In the genomic region with DNA sequence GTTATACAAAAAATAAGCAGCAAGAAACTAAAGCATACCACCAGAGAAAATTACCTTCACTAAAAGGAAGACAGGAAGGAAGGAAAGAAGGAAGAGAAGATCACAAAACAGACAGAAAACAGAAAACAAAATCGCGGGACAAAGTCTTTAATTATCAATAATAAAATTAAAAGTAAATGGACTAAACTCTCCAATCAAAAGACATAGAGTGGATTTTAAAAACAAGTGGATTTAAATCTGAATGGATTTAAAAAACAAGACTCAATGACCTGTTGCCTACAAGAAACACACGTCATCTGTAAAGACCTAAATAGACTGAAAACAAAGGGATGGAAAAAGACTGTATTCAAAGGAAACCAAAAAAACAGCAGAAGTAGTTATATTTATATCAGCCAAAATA, we compare ENCODE assay signal across 31 cellular contexts.
A peak's percentile ranks its signal among the peaks of the same experiment; 100 is the strongest.
DNase-seq lines count a peak whose midpoint lies in the region; ATAC-seq, FAIRE-seq and TF ChIP-seq lines count a peak whose summit lies in the region.
"Had no signal": no experiment of that assay in that cellular context is flagged by ENCODE, and none has a peak within 500 bp of the region (broad histone marks: within the 10 kb centered on the region; RNA-seq: fewer than 3 reads in every experiment).

No MANE protein-coding gene starts in this region.

- H3K36me3 ChIP-seq in HCT116 (ENCODE audit: control insufficient read depth in 1 of 2, insufficient read depth in 2 of 2, low read length in 2 of 2), result no peaks in the 10 kb centered on the region
- H3K36me3 ChIP-seq in K562 (ENCODE audit: control insufficient read depth, insufficient read depth, low read length), result no peaks in the 10 kb centered on the region
- H3K36me3 ChIP-seq in H7 (replicated peaks; ENCODE audit: control insufficient read depth, insufficient read depth, low read length), result no peaks in the 10 kb centered on the region
- H3K36me3 ChIP-seq: BE2C; BLaER1; BLaER1 treated with 17β-estradiol and CSF1 and Interleukin-3, amounts not matched to agents 10 nM and 100 nM had no signal

- BruUV-seq in HCT116 (replicated peaks; lab: Mats Ljungman, UMichigan) (no TSS peak), K562 (replicated peaks; lab: Mats Ljungman, UMichigan) (no TSS peak)

- FAIRE-seq in K562 (lab: Jason Lieb, UNC), result no peak
- FAIRE-seq: A204.1, A549, D721Med had no signal

- H3K27ac ChIP-seq in HCT116 (ENCODE audit: low read depth, low read length) (no peak overlapping the region), K562 (ENCODE audit: extremely low read depth, low read depth, low read length) (no peak overlapping the region)
- H3K27ac ChIP-seq: 22Rv1; A549; BLaER1; BLaER1 treated with 17β-estradiol and CSF1 and Interleukin-3, amounts not matched to agents 10 nM and 100 nM; C4-2B had no signal

- no peak for TF ChIP-seq EP300 in K562 (IDR thresholded peaks at IDR 0.05; ENCODE audit: low read length)

- intact Hi-C loops in HCT116 (cut with micrococcal nuclease) (no loop called here), K562 (cut with micrococcal nuclease) (no loop called here)

- POLR2A ChIA-PET in HCT116 (lab: Charles Lee) (no interaction called here), K562 (lab: Yijun Ruan, JAX) (no interaction called here)

- ATAC-seq in HCT116 (no peak), K562 (no peak), GM18909 (IDR thresholded peaks at IDR 0.05; ENCODE audit: poor library complexity, unreplicated experiment) (no peak)
- ATAC-seq: A549; CD8-positive, alpha-beta T cell had no signal

- TF ChIP-seq CTCF in HCT116 (IDR thresholded peaks at IDR 0.05 in 2 of 3, conservative IDR thresholded peaks at IDR 0.05 in 1 of 3; ENCODE audit: borderline replicate concordance in 1 of 3, insufficient read depth in 1 of 3, low read depth in 2 of 3, low read length in 2 of 3), result no peak
- no peak for TF ChIP-seq CTCF in K562 (IDR thresholded peaks at IDR 0.05 in 2 of 3, conservative IDR thresholded peaks at IDR 0.05 in 1 of 3; ENCODE audit: insufficient read depth in 2 of 3, low read depth in 1 of 3, low read length in 3 of 3)

- no peak for DNase-seq in HCT116 (ENCODE audit: low read depth, low spot score)
- DNase-seq in K562 (ENCODE audit: extremely low read depth in 1 of 4, low spot score in 3 of 4), result no peak
- no peak for DNase-seq in H7
- DNase-seq: 8988T; ACHN; AML-193; BE2C; C1 segment of cervical spinal cord; Caco-2; Calu3; CD4-positive, alpha-beta memory T cell; CD4-positive, alpha-beta T cell; CD4-positive, CD25-positive, alpha-beta regulatory T cell; CD8-positive, alpha-beta memory T cell; CD8-positive, alpha-beta T cell; COR-L47; DMS 273 treated with DMSO at 0.1 percent for 48 hours; DMS153; DMS53; DMS79; DMS79 treated with DMSO at 0.1 percent for 48 hours; DND-41; EL had no signal

- WGBS in K562 (ENCODE audit: insufficient coverage, low coverage, missing lambda C conversion rate), result 11% methylated on average over 3 of the region's 3 CpGs

- H4K20me1 ChIP-seq in HCT116 (ENCODE audit: insufficient read depth) (no peaks in the 10 kb centered on the region), K562 (replicated peaks; ENCODE audit: control insufficient read depth, insufficient read depth, low read length) (no peaks in the 10 kb centered on the region)
- H4K20me1 ChIP-seq: BLaER1; BLaER1 treated with 17β-estradiol and CSF1 and Interleukin-3, amounts not matched to agents 10 nM and 100 nM had no signal

- peak overlapping the region; percentile 45 for H2AFZ ChIP-seq in HCT116 (ENCODE audit: low read depth, low read length, poor library complexity, severe bottlenecking)
- H2AFZ ChIP-seq in K562 (ENCODE audit: low read depth, low read length), result no peak overlapping the region

- H3K27me3 ChIP-seq in HCT116 (ENCODE audit: insufficient read depth, low read length) (no peaks in the 10 kb centered on the region), K562 (ENCODE audit: control insufficient read depth in 2 of 2, insufficient read depth in 2 of 2, low read length in 2 of 2) (no peaks in the 10 kb centered on the region; a peak in 1 of 5 replicates), H7 (ENCODE audit: control insufficient read depth, insufficient read depth, low read length) (no peaks in the 10 kb centered on the region)
- H3K27me3 ChIP-seq: BE2C; BLaER1; BLaER1 treated with 17β-estradiol and CSF1 and Interleukin-3, amounts not matched to agents 10 nM and 100 nM had no signal

- H3K4me1 ChIP-seq in HCT116 (ENCODE audit: control insufficient read depth in 1 of 2, insufficient read depth in 2 of 2, low read length in 2 of 2) (no peaks in the 10 kb centered on the region; a peak in 1 of 4 replicates), K562 (replicated peaks in 1 of 2; ENCODE audit: control insufficient read depth in 2 of 2, insufficient read depth in 2 of 2, low read length in 2 of 2) (no peaks in the 10 kb centered on the region)
- H3K4me1 ChIP-seq: BE2C; BLaER1; BLaER1 treated with 17β-estradiol and CSF1 and Interleukin-3, amounts not matched to agents 10 nM and 100 nM; Caco-2 had no signal

- H3K79me2 ChIP-seq in HCT116 (ENCODE audit: insufficient read depth, low read length) (no peaks in the 10 kb centered on the region), K562 (ENCODE audit: control insufficient read depth, insufficient read depth, low read length) (no peaks in the 10 kb centered on the region)

- no peaks in the 10 kb centered on the region for H3K9me3 ChIP-seq in HCT116 (ENCODE audit: control insufficient read depth in 1 of 2, insufficient read depth in 1 of 2, low read depth in 1 of 2, low read length in 2 of 2)
- no peaks in the 10 kb centered on the region for H3K9me3 ChIP-seq in K562 (replicated peaks; ENCODE audit: control insufficient read depth, insufficient read depth, low read depth, low read length)
- H3K9me3 ChIP-seq: A549, BE2C had no signal

- no peak overlapping the region for H3K9ac ChIP-seq in HCT116 (ENCODE audit: low read length)
- H3K9ac ChIP-seq in K562 (ENCODE audit: insufficient read depth in 1 of 2, low read depth in 2 of 2, low read length in 2 of 2), result no peak overlapping the region
- H3K9ac ChIP-seq: BLaER1; BLaER1 treated with 17β-estradiol and CSF1 and Interleukin-3, amounts not matched to agents 10 nM and 100 nM had no signal

- TF ChIP-seq RAD21 in HCT116 (IDR thresholded peaks at IDR 0.05; ENCODE audit: low read depth) (no peak), K562 (CRISPR knock-in tag; conservative IDR thresholded peaks at IDR 0.05 in 1 of 2, IDR thresholded peaks at IDR 0.05 in 1 of 2) (no peak)

- H3K4me2 ChIP-seq in HCT116 (ENCODE audit: low read length) (no peak overlapping the region), K562 (ENCODE audit: insufficient read depth, low read length) (no peak overlapping the region)
- H3K4me2 ChIP-seq: A549; BLaER1; BLaER1 treated with 17β-estradiol and CSF1 and Interleukin-3, amounts not matched to agents 10 nM and 100 nM had no signal

- RAD21 ChIA-PET in HCT116 (lab: Charles Lee; ENCODE audit: low non-redundant PET in 1 of 2, low total read pairs in 2 of 2, uncharacterized antibody in 2 of 2, unreplicated experiment in 2 of 2), result no interaction called here

- in situ Hi-C loops in K562 (cut with MboI), result no loop called here

- no peak for TF ChIP-seq POLR2A in HCT116 (IDR thresholded peaks at IDR 0.05; ENCODE audit: borderline replicate concordance, extremely low read depth, insufficient read depth, insufficient read length)
- no peak for TF ChIP-seq POLR2A in K562 (conservative IDR thresholded peaks at IDR 0.05)

- H3K4me3 ChIP-seq in HCT116 (replicated peaks in 1 of 2; ENCODE audit: low read depth in 1 of 2, low read length in 2 of 2) (no peak overlapping the region), K562 (no peak overlapping the region), H7 (ENCODE audit: insufficient read depth, low read depth, low read length) (no peak overlapping the region)
- H3K4me3 ChIP-seq: A549; BLaER1; BLaER1 treated with 17β-estradiol and CSF1 and Interleukin-3, amounts not matched to agents 10 nM and 100 nM had no signal

- CTCF ChIA-PET in HCT116 (lab: Charles Lee) (no interaction called here), K562 (lab: Yijun Ruan, JAX; ENCODE audit: low intra/inter-chr PET ratio) (no interaction called here)

- H3K9me1 ChIP-seq in K562 (ENCODE audit: control insufficient read depth, insufficient read depth, low read length), result no peaks in the 10 kb centered on the region

- H3K9me2 ChIP-seq in HCT116 (ENCODE audit: insufficient read depth), result no peaks in the 10 kb centered on the region

TF ChIP-seq in HCT116, 20 proteins besides CTCF, POLR2A, EP300 and RAD21 (continues in another document):
- TF ChIP-seq, protein P1, sequence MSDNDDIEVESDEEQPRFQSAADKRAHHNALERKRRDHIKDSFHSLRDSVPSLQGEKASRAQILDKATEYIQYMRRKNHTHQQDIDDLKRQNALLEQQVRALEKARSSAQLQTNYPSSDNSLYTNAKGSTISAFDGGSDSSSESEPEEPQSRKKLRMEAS (IDR thresholded peaks at IDR 0.05), result no peak
- TF ChIP-seq ZNF274 (IDR thresholded peaks at IDR 0.05; ENCODE audit: low read depth, low read length) (no peak), EZH2phosphoT487 (IDR thresholded peaks at IDR 0.05; ENCODE audit: borderline replicate concordance) (no peak), SP1 (IDR thresholded peaks at IDR 0.05; ENCODE audit: low read depth) (no peak), CBX3 (IDR thresholded peaks at IDR 0.05; ENCODE audit: low read depth) (no peak), ELF1 (IDR thresholded peaks at IDR 0.05; ENCODE audit: borderline replicate concordance, low read depth) (no peak), ZFX (IDR thresholded peaks at IDR 0.05) (no peak), FOSL1 (IDR thresholded peaks at IDR 0.05; ENCODE audit: low read depth) (no peak), POLR2AphosphoS5 (IDR thresholded peaks at IDR 0.05; ENCODE audit: low read depth, low read length) (no peak), EZH2 (IDR thresholded peaks at IDR 0.05) (no peak)

TF ChIP-seq in K562, 482 proteins besides CTCF, POLR2A, EP300 and RAD21:
- TF ChIP-seq ZNF507 (tag; conservative IDR thresholded peaks at IDR 0.05), result peak; percentile 92
- no peak for TF ChIP-seq FIP1L1 (IDR thresholded peaks at IDR 0.05; ENCODE audit: low read depth, low read length, poor library complexity, severe bottlenecking)
- TF ChIP-seq, protein P2, sequence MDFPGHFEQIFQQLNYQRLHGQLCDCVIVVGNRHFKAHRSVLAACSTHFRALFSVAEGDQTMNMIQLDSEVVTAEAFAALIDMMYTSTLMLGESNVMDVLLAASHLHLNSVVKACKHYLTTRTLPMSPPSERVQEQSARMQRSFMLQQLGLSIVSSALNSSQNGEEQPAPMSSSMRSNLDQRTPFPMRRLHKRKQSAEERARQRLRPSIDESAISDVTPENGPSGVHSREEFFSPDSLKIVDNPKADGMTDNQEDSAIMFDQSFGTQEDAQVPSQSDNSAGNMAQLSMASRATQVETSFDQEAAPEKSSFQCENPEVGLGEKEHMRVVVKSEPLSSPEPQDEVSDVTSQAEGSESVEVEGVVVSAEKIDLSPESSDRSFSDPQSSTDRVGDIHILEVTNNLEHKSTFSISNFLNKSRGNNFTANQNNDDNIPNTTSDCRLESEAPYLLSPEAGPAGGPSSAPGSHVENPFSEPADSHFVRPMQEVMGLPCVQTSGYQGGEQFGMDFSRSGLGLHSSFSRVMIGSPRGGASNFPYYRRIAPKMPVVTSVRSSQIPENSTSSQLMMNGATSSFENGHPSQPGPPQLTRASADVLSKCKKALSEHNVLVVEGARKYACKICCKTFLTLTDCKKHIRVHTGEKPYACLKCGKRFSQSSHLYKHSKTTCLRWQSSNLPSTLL (IDR thresholded peaks at IDR 0.05), result no peak
